Comparison of ENCODE assay signal across 16 cellular contexts in the genomic region with DNA sequence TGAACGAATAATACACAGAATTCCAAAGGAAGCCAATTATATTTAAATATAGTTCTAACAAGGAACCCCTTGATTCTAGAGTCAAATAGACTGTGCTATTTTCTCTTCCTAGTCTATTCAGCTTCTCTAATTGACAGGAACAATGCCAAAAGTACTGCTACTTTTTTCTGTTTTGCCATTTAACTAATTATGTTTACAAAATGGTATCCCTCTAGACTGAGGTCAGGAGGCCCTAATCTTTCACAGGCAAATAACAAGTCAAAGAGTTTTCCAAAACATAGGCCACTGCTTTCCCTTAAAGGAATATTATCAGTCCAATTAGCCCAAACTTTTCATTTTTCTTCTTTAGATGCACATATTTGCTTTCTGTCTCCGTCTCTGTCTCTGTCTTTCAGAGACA.
"Had no signal": no experiment of that assay in that cellular context is flagged by ENCODE, and none has a peak within 500 bp of the region (broad histone marks: within the 10 kb centered on the region; RNA-seq: fewer than 3 reads in every experiment).

No MANE protein-coding gene starts in this region.

- H3K4me2 ChIP-seq: smooth muscle cell had no signal

- H3K9me3 ChIP-seq: gastrocnemius medialis, heart right ventricle, mucosa of descending colon, ovary, right atrium auricular region, suprapubic skin, thyroid gland had no signal

- H3K27ac ChIP-seq: coronary artery, gastrocnemius medialis, heart right ventricle, ovary, right atrium auricular region, suprapubic skin, thyroid gland had no signal

- ATAC-seq: gastrocnemius medialis; mucosa of descending colon; naive thymus-derived CD8-positive, alpha-beta T cell; stimulated activated naive CD8-positive, alpha-beta T cell treated with anti-CD3 and anti-CD28 coated beads, Interleukin-15, Interleukin-2, amounts not matched to agents 100 U/mL and 50 U/mL, for 24 hours had no signal

- H3K4me1 ChIP-seq: gastrocnemius medialis, heart right ventricle, right atrium auricular region, suprapubic skin, thyroid gland had no signal

- H3K4me3 ChIP-seq: coronary artery, gastrocnemius medialis, heart right ventricle, mucosa of descending colon, ovary, right atrium auricular region, smooth muscle cell, suprapubic skin, thyroid gland had no signal

- DNase-seq: effector CD4-positive, alpha-beta T cell; endodermal cell; gastrocnemius medialis; heart right ventricle; hypothalamus; kidney glomerular epithelial cell; mucosa of descending colon; naive thymus-derived CD8-positive, alpha-beta T cell; ovary; stimulated activated CD4-positive, alpha-beta T cell treated with anti-CD3 and anti-CD28 coated beads, Interleukin-2, amount 100 ng/mL, for 48 hours; stimulated activated naive CD8-positive, alpha-beta T cell treated with anti-CD3 and anti-CD28 coated beads, Interleukin-15, Interleukin-2, amounts not matched to agents 100 U/mL and 50 U/mL, for 24 hours; thyroid gland had no signal

- H3K36me3 ChIP-seq: gastrocnemius medialis, heart right ventricle, ovary, right atrium auricular region, suprapubic skin, thyroid gland had no signal

- H3K27me3 ChIP-seq: gastrocnemius medialis, heart right ventricle, ovary, right atrium auricular region, suprapubic skin, thyroid gland had no signal
